18 cellular contexts compared by ENCODE assay signal in the genomic region with DNA sequence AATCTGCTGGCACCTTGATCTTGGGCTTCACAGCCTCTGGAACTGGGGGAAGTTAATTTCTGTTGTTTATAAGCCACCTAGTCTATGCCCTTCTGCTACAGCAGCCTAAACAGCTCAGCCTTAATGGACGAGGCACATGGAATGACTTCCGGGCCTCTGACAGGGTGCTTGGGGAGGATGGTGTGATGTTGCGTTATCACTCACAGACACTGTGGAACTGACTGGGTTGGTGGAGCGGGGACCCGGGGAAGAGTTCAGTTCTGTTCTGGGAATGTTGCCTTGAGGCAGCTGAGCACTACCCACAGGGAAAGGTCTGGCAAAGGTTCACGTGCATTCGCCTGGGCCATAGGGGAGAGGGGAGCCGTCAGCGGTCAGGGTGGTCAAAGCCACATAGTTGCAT. TPM values are rescaled to one million over a fixed set of nuclear protein-coding genes. Genes with fewer than 3 reads are reported as not detected.
DNase-seq lines count a peak whose midpoint lies in the region; ATAC-seq, FAIRE-seq and TF ChIP-seq lines count a peak whose summit lies in the region.
"Had no signal": no experiment of that assay in that cellular context is flagged by ENCODE, and none has a peak within 500 bp of the region (broad histone marks: within the 10 kb centered on the region; RNA-seq: fewer than 3 reads in every experiment).

No MANE protein-coding gene starts in this region.

- H3K23ac ChIP-seq in trophoblast cell (ENCODE audit: low read length): no peak overlapping the region

- H4K12ac ChIP-seq in trophoblast cell (ENCODE audit: low read depth, low read length): no peak overlapping the region

- H2BK5ac ChIP-seq in trophoblast cell (ENCODE audit: low read depth, low read length, poor library complexity): no peak overlapping the region

- ATAC-seq in HepG2: no peak
- no peak for ATAC-seq in right lobe of liver
- peak; percentile 21 for ATAC-seq in left ventricle myocardium superior

- H3K36me3 ChIP-seq in HepG2 (replicated peaks in 1 of 2; ENCODE audit: control insufficient read depth in 1 of 2, insufficient read depth in 2 of 2, low read length in 2 of 2) (no peaks in the 10 kb centered on the region), right lobe of liver (no peaks in the 10 kb centered on the region), trophoblast cell (ENCODE audit: control insufficient read depth in 1 of 2, insufficient read depth in 2 of 2, low read length in 2 of 2) (no peaks in the 10 kb centered on the region), vagina (no peaks in the 10 kb centered on the region)

- H3K9ac ChIP-seq in HepG2 (ENCODE audit: insufficient read depth, low read depth, low read length): no peak overlapping the region
- no peak overlapping the region for H3K9ac ChIP-seq in trophoblast cell (ENCODE audit: low read length)

- H3K4me3 ChIP-seq in HepG2 (replicated peaks in 1 of 3; ENCODE audit: insufficient read depth in 1 of 3, low read depth in 2 of 3, low read length in 3 of 3) (no peak overlapping the region), right lobe of liver (no peak overlapping the region), trophoblast cell (ENCODE audit: low read depth, low read length) (no peak overlapping the region), vagina (no peak overlapping the region)

- no peak overlapping the region for H2BK12ac ChIP-seq in trophoblast cell (ENCODE audit: low read length)

- POLR2A ChIA-PET in HepG2 (lab: Yijun Ruan, JAX): no interaction called here

- TF ChIP-seq EP300 in HepG2 (IDR thresholded peaks at IDR 0.05; ENCODE audit: low read depth in 2 of 2, low read length in 2 of 2) (no peak), HepG2 (CRISPR knock-in tag; IDR thresholded peaks at IDR 0.05; ENCODE audit: borderline replicate concordance) (no peak)

- intact Hi-C loops in HepG2 (cut with micrococcal nuclease; ENCODE audit: unreplicated experiment) (no loop called here), right lobe of liver (cut with DNase I) (no loop called here), left ventricle myocardium superior (cut with micrococcal nuclease) (no loop called here), vagina (cut with DNase I) (loop anchor here (5.0 kb wide), 1 partner anchor 36 kb away; the partner anchor contains the start of gene LRRFIP1)

- CTCF ChIA-PET in HepG2 (lab: Yijun Ruan, JAX; ENCODE audit: low intra/inter-chr PET ratio, low total read pairs): interaction anchor here (0.8 kb wide), 1 partner anchor 82 kb away, joined by 3 read pairs; no protein-coding TSS in a partner anchor

- no peak for FAIRE-seq in HepG2 (lab: Jason Lieb, UNC)
- FAIRE-seq: colon had no signal

- no peak overlapping the region for H3K4me2 ChIP-seq in HepG2 (ENCODE audit: low read depth, low read length)
- no peak overlapping the region for H3K4me2 ChIP-seq in trophoblast cell (ENCODE audit: low read length)

- H3K14ac ChIP-seq in trophoblast cell (ENCODE audit: low read length): no peak overlapping the region

- TF ChIP-seq RAD21 in HepG2 (CRISPR knock-in tag; IDR thresholded peaks at IDR 0.05): no peak

- H4K91ac ChIP-seq in trophoblast cell (ENCODE audit: low read depth, low read length): no peak overlapping the region

- in situ Hi-C loops in HepG2 (cut with HindIII; ENCODE audit: extremely low pct_ligation_motif_present, low pct_unique_long_range_greater_than_20kb): no loop called here

- H4K8ac ChIP-seq in trophoblast cell (ENCODE audit: low read depth, low read length): no peak overlapping the region

- no TSS peak for BruUV-seq in HepG2 (replicated peaks; lab: Mats Ljungman, UMichigan)

- no peak overlapping the region for H3K27ac ChIP-seq in HepG2 (ENCODE audit: extremely low read length, insufficient read depth, low read length)
- H3K27ac ChIP-seq in right lobe of liver: peak overlapping the region in 1 of 3 donors; percentile 89
- no peak overlapping the region for H3K27ac ChIP-seq in trophoblast cell (ENCODE audit: low read depth, low read length)
- peak overlapping the region; percentile 54 for H3K27ac ChIP-seq in vagina

- no peaks in the 10 kb centered on the region for H4K20me1 ChIP-seq in HepG2 (ENCODE audit: insufficient read depth, low read length)

- no peaks in the 10 kb centered on the region for H3K9me3 ChIP-seq in HepG2 (ENCODE audit: low read length)
- no peaks in the 10 kb centered on the region for H3K9me3 ChIP-seq in right lobe of liver
- peaks cover 2% of the 10 kb centered on the region for H3K9me3 ChIP-seq in trophoblast cell (ENCODE audit: insufficient read depth, low read depth, low read length)
- no peaks in the 10 kb centered on the region for H3K9me3 ChIP-seq in vagina

- no peak overlapping the region for H2AK5ac ChIP-seq in trophoblast cell (ENCODE audit: low read length)

- TF ChIP-seq CTCF in HepG2 (CRISPR knock-in tag; IDR thresholded peaks at IDR 0.05): no peak
- no peak for TF ChIP-seq CTCF in right lobe of liver (IDR thresholded peaks at IDR 0.05)
- TF ChIP-seq CTCF in vagina (IDR thresholded peaks at IDR 0.05): no peak

- H2AFZ ChIP-seq in HepG2 (ENCODE audit: low read length): no peak overlapping the region
- no peak overlapping the region for H2AFZ ChIP-seq in trophoblast cell (ENCODE audit: insufficient read depth, low read length, poor library complexity)

- H3K27me3 ChIP-seq in HepG2 (ENCODE audit: control insufficient read depth in 1 of 2, insufficient read depth in 2 of 2, low read length in 2 of 2) (no peaks in the 10 kb centered on the region), right lobe of liver (no peaks in the 10 kb centered on the region), trophoblast cell (ENCODE audit: insufficient read depth, low read length) (no peaks in the 10 kb centered on the region), vagina (no peaks in the 10 kb centered on the region)

- no peaks in the 10 kb centered on the region for H3K79me1 ChIP-seq in trophoblast cell (ENCODE audit: low read length)

- no peak overlapping the region for H3K18ac ChIP-seq in trophoblast cell (ENCODE audit: low read length)

- H3K79me2 ChIP-seq in HepG2 (ENCODE audit: insufficient read depth, low read length): no peaks in the 10 kb centered on the region
- H3K79me2 ChIP-seq in trophoblast cell (ENCODE audit: control insufficient read depth, insufficient read depth, low read length, poor library complexity): no peaks in the 10 kb centered on the region

- WGBS in HepG2 (ENCODE audit: low lambda C conversion rate): 75% methylated on average over 9 of the region's 9 CpGs
- 86% methylated on average over 9 of the region's 9 CpGs for WGBS in right lobe of liver (ENCODE audit: insufficient coverage, low coverage, low lambda C conversion rate, missing lambda C conversion rate)
- no CpG with 5 or more reads among the region's 9 CpGs for WGBS in trophoblast cell (ENCODE audit: extremely low coverage, insufficient coverage, insufficient read length)

- H3K4me1 ChIP-seq in HepG2 (ENCODE audit: insufficient read depth, low read length): peaks cover 41% of the 10 kb centered on the region
- peaks cover 0 to 12% (median 0%) of the 10 kb centered on the region in 4 donors for H3K4me1 ChIP-seq in right lobe of liver
- H3K4me1 ChIP-seq in trophoblast cell (ENCODE audit: control insufficient read depth in 1 of 2, insufficient read depth in 2 of 2, low read length in 2 of 2): peaks cover 6 to 15% of the 10 kb centered on the region in 2 experiments
- H3K4me1 ChIP-seq in vagina: peaks cover 17% of the 10 kb centered on the region

- no peak overlapping the region for H2BK120ac ChIP-seq in trophoblast cell (ENCODE audit: insufficient read depth, low read length, poor library complexity)

- H3K4ac ChIP-seq in trophoblast cell (ENCODE audit: low read depth, low read length): no peak overlapping the region

- TF ChIP-seq POLR2A in HepG2 (IDR thresholded peaks at IDR 0.05; ENCODE audit: insufficient read depth in 1 of 2, low read depth in 2 of 2, low read length in 2 of 2) (no peak), right lobe of liver (IDR thresholded peaks at IDR 0.05) (no peak), vagina (IDR thresholded peaks at IDR 0.05) (no peak)

- DNase-seq in HepG2 (ENCODE audit: low spot score): no peak
- no peak for DNase-seq in right lobe of liver
- no peak for DNase-seq in left ventricle myocardium superior
- DNase-seq in trophoblast cell: peak; percentile 60 to 73
- no peak for DNase-seq in vagina (ENCODE audit: extremely low spot score in 2 of 2)
- DNase-seq in NCI-H1092 (lab: John Stamatoyannopoulos, UW): no peak
- no peak for DNase-seq in NCI-H2227 (lab: John Stamatoyannopoulos, UW; ENCODE audit: unreplicated experiment)
- no peak for DNase-seq in amygdala (lab: John Stamatoyannopoulos, UW)
- DNase-seq: activated naive CD8-positive, alpha-beta T cell treated with anti-CD3 and anti-CD28 coated beads, Interleukin-2, amount 50 U/mL, for 24 hours; activated T-cell treated with anti-CD3 and anti-CD28 coated beads, Interleukin-2, amount 50 U/mL, for 48 hours; COR-L47; erythroblast; mammary epithelial cell; NCI-H187; NCI-H774; SHP77; stimulated activated CD4-positive, alpha-beta T cell treated with anti-CD3 and anti-CD28 coated beads, Interleukin-4, amount 100 ng/mL, for 4 hours had no signal

RNA-seq across cellular contexts. Expression of gene LRRFIP1, which starts 36.1 kb away (rescaled TPM):
- total RNA-seq in HepG2 (2016; rRNA removed; fragmentation: Illumina TruSeq; extraction: Trizol) (15.9 and 22.0 TPM in 2 replicates), right lobe of liver (10 to 100 TPM; 29.4 to 56.3 (median 49.7) TPM), left ventricle myocardium superior (101 TPM), vagina (132 TPM)
- 11.0 and 11.2 TPM in 2 replicates for total RNA-seq in HepG2 (2016; cell fraction: cytosol; rRNA removed; fragmentation: Illumina TruSeq; extraction: Trizol; ENCODE audit: low read depth)
- total RNA-seq in HepG2 (2016; cell fraction: insoluble cytoplasmic fraction; rRNA removed; fragmentation: Illumina TruSeq; extraction: Trizol): 15.6 and 24.6 TPM in 2 replicates
- total RNA-seq in HepG2 (2016; cell fraction: membrane; rRNA removed; fragmentation: Illumina TruSeq; extraction: Trizol): 18.1 and 18.4 TPM in 2 replicates
- 31.0 and 33.7 TPM in 2 replicates for total RNA-seq in HepG2 (2016; cell fraction: nucleus; rRNA removed; fragmentation: Illumina TruSeq; extraction: Trizol)
- polyA plus RNA-seq in HepG2 (2011; rRNA removed): 31.2 and 40.5 TPM in 2 replicates
- 19.8 and 25.0 TPM in 2 replicates for polyA plus RNA-seq in HepG2 (2011; cell fraction: cytosol; rRNA removed)
- 43.1 TPM in 2 replicates for polyA plus RNA-seq in HepG2 (2011; cell fraction: nucleus; rRNA removed)
- 48.6 and 68.2 TPM in 2 replicates for polyA plus RNA-seq in HepG2 (2012)
- 5.6 and 6.5 TPM in 2 replicates for polyA plus RNA-seq in HepG2 (2016; cell fraction: cytosol; fragmentation: Illumina TruSeq; extraction: Trizol; ENCODE audit: low read depth)
- polyA plus RNA-seq in HepG2 (2016; cell fraction: insoluble cytoplasmic fraction; fragmentation: Illumina TruSeq; extraction: Trizol; ENCODE audit: low read depth): 43.3 and 43.5 TPM in 2 replicates
- 10.6 and 13.6 TPM in 2 replicates for polyA plus RNA-seq in HepG2 (2016; cell fraction: membrane; fragmentation: Illumina TruSeq; extraction: Trizol; ENCODE audit: low read depth)
- polyA plus RNA-seq in HepG2 (2016; cell fraction: nucleus; fragmentation: Illumina TruSeq; extraction: Trizol; ENCODE audit: insufficient read depth, low read depth): 55.6 and 61.1 TPM in 2 replicates
- polyA minus RNA-seq in HepG2 (2011; rRNA and poly(A)+ RNA removed; ENCODE audit: low replicate concordance): 26.4 and 35.1 TPM in 2 replicates
- polyA minus RNA-seq in HepG2 (2011; cell fraction: cytosol; rRNA and poly(A)+ RNA removed): 26.2 and 26.7 TPM in 2 replicates
- 97.5 and 100 TPM in 2 replicates for polyA minus RNA-seq in HepG2 (2011; cell fraction: nucleus; rRNA and poly(A)+ RNA removed)
- polyA plus RNA-seq in trophoblast cell (2013): 51.0 and 58.1 TPM in 2 replicates

Comparison
In these comparisons a context has a peak if more than half of its experiments do, and no peak if none do; other contexts are left out.
1. DNase-seq: peak in trophoblast cell (2 of 2); none in HepG2 (single experiment), right lobe of liver (0 of 3), left ventricle myocardium superior (single experiment), vagina (0 of 2), NCI-H1092 (single experiment), NCI-H2227 (single experiment) and amygdala (0 of 56).